In genomic region chr16:72848045-72848410, GRCh38 we compare ENCODE assay signal across 1 cellular context.
TF ChIP-seq lines count a peak whose summit lies in the region.

No MANE protein-coding gene starts in this region.

TF ChIP-seq in IMR-90, 13 proteins besides CTCF, POLR2A, EP300 and RAD21:
- TF ChIP-seq SMC3 (IDR thresholded peaks at IDR 0.05; ENCODE audit: low read depth, low read length) (no peak), USF2 (IDR thresholded peaks at IDR 0.05; ENCODE audit: low read depth, low read length) (no peak), BHLHE40 (IDR thresholded peaks at IDR 0.05; ENCODE audit: low read depth, low read length) (no peak), MAZ (IDR thresholded peaks at IDR 0.05; ENCODE audit: borderline replicate concordance, low read depth, low read length) (no peak), CEBPB (IDR thresholded peaks at IDR 0.05; ENCODE audit: low read depth, low read length) (no peak), RCOR1 (IDR thresholded peaks at IDR 0.05; ENCODE audit: insufficient replicate concordance, low read length) (no peak), MAFK (IDR thresholded peaks at IDR 0.05; ENCODE audit: low read depth, low read length) (no peak)
